ENCODE assay signal across 9 cellular contexts in the genomic region with DNA sequence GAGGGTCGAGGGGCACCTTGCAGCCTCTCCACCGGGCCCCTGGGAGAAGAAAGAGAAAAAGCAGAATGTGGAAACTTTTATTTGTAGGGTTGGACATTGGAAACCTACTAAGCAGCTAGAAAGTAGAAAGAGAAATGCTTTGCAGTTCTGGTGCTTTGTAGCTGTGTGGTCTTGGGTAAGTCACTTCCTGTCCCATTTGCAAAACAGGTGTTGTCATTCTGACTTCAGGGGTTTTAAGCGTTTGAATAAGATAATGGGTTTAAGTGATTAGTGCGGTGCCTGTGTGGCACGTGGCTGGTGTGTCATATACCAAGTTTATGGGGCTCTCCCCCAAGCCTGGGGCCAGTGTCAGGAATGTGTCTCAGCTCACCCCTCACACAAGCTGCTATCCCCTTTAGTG. TPM values are rescaled to one million over a fixed set of nuclear protein-coding genes. Genes with fewer than 3 reads are reported as not detected.
DNase-seq lines count a peak whose midpoint lies in the region; ATAC-seq, FAIRE-seq and TF ChIP-seq lines count a peak whose summit lies in the region.
"Had no signal": no experiment of that assay in that cellular context is flagged by ENCODE, and none has a peak within 500 bp of the region (broad histone marks: within the 10 kb centered on the region; RNA-seq: fewer than 3 reads in every experiment).

No MANE protein-coding gene starts in this region.

- TF ChIP-seq POLR2A in heart left ventricle (IDR thresholded peaks at IDR 0.05) (no peak), K562 (conservative IDR thresholded peaks at IDR 0.05) (no peak)

- no peak overlapping the region for H3K9ac ChIP-seq in K562 (ENCODE audit: insufficient read depth in 1 of 2, low read depth in 2 of 2, low read length in 2 of 2)
- no peak overlapping the region for H3K9ac ChIP-seq in SK-N-SH
- H3K9ac ChIP-seq: BLaER1 treated with 17β-estradiol and CSF1 and Interleukin-3, amounts not matched to agents 10 nM and 100 nM had no signal

- H3K9me3 ChIP-seq in heart left ventricle: no peaks in the 10 kb centered on the region
- H3K9me3 ChIP-seq in K562 (replicated peaks; ENCODE audit: control insufficient read depth, insufficient read depth, low read depth, low read length): no peaks in the 10 kb centered on the region
- H3K9me3 ChIP-seq in SK-N-SH: no peaks in the 10 kb centered on the region

- ATAC-seq in heart left ventricle (no peak), left cardiac atrium (no peak), HG03196 (IDR thresholded peaks at IDR 0.05; ENCODE audit: unreplicated experiment) (peak; percentile 50), K562 (no peak)
- ATAC-seq in stimulated activated naive CD8-positive, alpha-beta T cell treated with anti-CD3 and anti-CD28 coated beads, Interleukin-15, Interleukin-2, amounts not matched to agents 100 U/mL and 50 U/mL, for 24 hours: peak; percentile 74

- no peak for TF ChIP-seq EP300 in K562 (IDR thresholded peaks at IDR 0.05; ENCODE audit: low read length)
- no peak for TF ChIP-seq EP300 in SK-N-SH (IDR thresholded peaks at IDR 0.05; ENCODE audit: borderline replicate concordance in 1 of 2, low read depth in 1 of 2, low read length in 1 of 2)

- TF ChIP-seq RAD21 in K562 (CRISPR knock-in tag; conservative IDR thresholded peaks at IDR 0.05 in 1 of 2, IDR thresholded peaks at IDR 0.05 in 1 of 2) (no peak), SK-N-SH (IDR thresholded peaks at IDR 0.05; ENCODE audit: low read length) (no peak)

- BruUV-seq in K562 (replicated peaks; lab: Mats Ljungman, UMichigan): no TSS peak

- H3K4me2 ChIP-seq in K562 (ENCODE audit: insufficient read depth, low read length): no peak overlapping the region
- H3K4me2 ChIP-seq in SK-N-SH: no peak overlapping the region

- H3K4me1 ChIP-seq in heart left ventricle: peaks cover 0 to 41% (median 26%) of the 10 kb centered on the region in 12 donors
- peaks cover 0 to 20% of the 10 kb centered on the region in 2 experiments; a peak in 2 of 5 replicates for H3K4me1 ChIP-seq in K562 (replicated peaks in 1 of 2; ENCODE audit: control insufficient read depth in 2 of 2, insufficient read depth in 2 of 2, low read length in 2 of 2)
- peaks cover 11 to 12% of the 10 kb centered on the region in 2 experiments; a peak in 2 of 4 replicates for H3K4me1 ChIP-seq in SK-N-SH (ENCODE audit: control insufficient read depth in 1 of 2, insufficient read depth in 2 of 2, low read depth in 1 of 2, low read length in 1 of 2)

- H3K27me3 ChIP-seq in heart left ventricle (peaks cover 26 to 64% (median 55%) of the 10 kb centered on the region in 9 donors), K562 (ENCODE audit: control insufficient read depth in 2 of 2, insufficient read depth in 2 of 2, low read length in 2 of 2) (peaks cover 38 to 90% of the 10 kb centered on the region in 2 experiments; a peak in 4 of 5 replicates), SK-N-SH (ENCODE audit: insufficient read depth) (peaks cover 28% of the 10 kb centered on the region)

- intact Hi-C loops in heart left ventricle (cut with DNase I): no loop called here
- intact Hi-C loops in left cardiac atrium (cut with DNase I): no loop called here
- intact Hi-C loops in K562 (cut with micrococcal nuclease): no loop called here

- no peak for FAIRE-seq in K562 (lab: Jason Lieb, UNC)

- WGBS in heart left ventricle, 4 donors: 23 to 53% (median 37%) methylated on average over 5 of the region's 5 CpGs
- WGBS in K562 (ENCODE audit: insufficient coverage, low coverage, missing lambda C conversion rate): 1% methylated on average over 5 of the region's 5 CpGs
- 51% methylated on average over 5 of the region's 5 CpGs for WGBS in SK-N-SH (ENCODE audit: low lambda C conversion rate)

- H3K9me2 ChIP-seq in SK-N-SH: no peaks in the 10 kb centered on the region

- no peak for TF ChIP-seq CTCF in heart left ventricle (IDR thresholded peaks at IDR 0.05)
- no peak for TF ChIP-seq CTCF in K562 (IDR thresholded peaks at IDR 0.05 in 2 of 3, conservative IDR thresholded peaks at IDR 0.05 in 1 of 3; ENCODE audit: insufficient read depth in 2 of 3, low read depth in 1 of 3, low read length in 3 of 3)
- TF ChIP-seq CTCF in SK-N-SH (IDR thresholded peaks at IDR 0.05): no peak

- H3K27ac ChIP-seq in heart left ventricle: peak overlapping the region in 7 of 12 donors; percentile 6 to 68 (median 46)
- H3K27ac ChIP-seq in K562 (ENCODE audit: extremely low read depth, low read depth, low read length): no peak overlapping the region
- H3K27ac ChIP-seq in SK-N-SH (ENCODE audit: low read depth in 2 of 2, low read length in 1 of 2): no peak overlapping the region
- H3K27ac ChIP-seq: BLaER1 treated with 17β-estradiol and CSF1 and Interleukin-3, amounts not matched to agents 10 nM and 100 nM had no signal

- H4K20me1 ChIP-seq in K562 (replicated peaks; ENCODE audit: control insufficient read depth, insufficient read depth, low read length) (no peaks in the 10 kb centered on the region; the same call in 1 of the 2 replicates), SK-N-SH (ENCODE audit: insufficient read depth) (no peaks in the 10 kb centered on the region)

- no peaks in the 10 kb centered on the region for H3K79me2 ChIP-seq in K562 (ENCODE audit: control insufficient read depth, insufficient read depth, low read length)
- H3K79me2 ChIP-seq in SK-N-SH (ENCODE audit: insufficient read depth): no peaks in the 10 kb centered on the region

- H3F3A ChIP-seq in SK-N-SH (replicated peaks; ENCODE audit: insufficient read depth): no peaks in the 10 kb centered on the region

- H3K9me1 ChIP-seq in K562 (ENCODE audit: control insufficient read depth, insufficient read depth, low read length): no peaks in the 10 kb centered on the region

- DNase-seq in heart left ventricle: no peak
- no peak for DNase-seq in left cardiac atrium
- no peak for DNase-seq in K562 (ENCODE audit: extremely low read depth in 1 of 4, low spot score in 3 of 4)
- DNase-seq in stimulated activated naive CD8-positive, alpha-beta T cell treated with anti-CD3 and anti-CD28 coated beads, Interleukin-15, Interleukin-2, amounts not matched to agents 100 U/mL and 50 U/mL, for 24 hours: no peak
- DNase-seq in germinal center (ENCODE audit: low spot score): no peak
- no peak for DNase-seq in SK-N-SH
- DNase-seq in stimulated activated CD4-positive, alpha-beta T cell treated with anti-CD3 and anti-CD28 coated beads, Interleukin-2, amount 100 ng/mL, for 24 hours: no peak

- H2AFZ ChIP-seq in K562 (ENCODE audit: low read depth, low read length) (no peak overlapping the region), SK-N-SH (ENCODE audit: low read depth) (no peak overlapping the region)

- CTCF ChIA-PET in K562 (lab: Yijun Ruan, JAX; ENCODE audit: low intra/inter-chr PET ratio): no interaction called here
- CTCF ChIA-PET in SK-N-SH (lab: Yijun Ruan, JAX): interaction anchor here (1.3 to 3.9 kb wide), 5 partner anchors 9 to 270 kb away, joined by 4 to 32 read pairs (median 6); no protein-coding TSS in a partner anchor

- H3K36me3 ChIP-seq in heart left ventricle: no peaks in the 10 kb centered on the region
- H3K36me3 ChIP-seq in K562 (ENCODE audit: control insufficient read depth, insufficient read depth, low read length): no peaks in the 10 kb centered on the region
- no peaks in the 10 kb centered on the region for H3K36me3 ChIP-seq in SK-N-SH (replicated peaks in 1 of 2; ENCODE audit: control insufficient read depth in 1 of 2, insufficient read depth in 2 of 2, low read length in 1 of 2)
- H3K36me3 ChIP-seq: BLaER1 treated with 17β-estradiol and CSF1 and Interleukin-3, amounts not matched to agents 10 nM and 100 nM had no signal

- H3K4me3 ChIP-seq in heart left ventricle: peak overlapping the region in 11 of 12 donors; percentile 19 to 65 (median 55)
- H3K4me3 ChIP-seq in K562: no peak overlapping the region
- no peak overlapping the region for H3K4me3 ChIP-seq in SK-N-SH (ENCODE audit: low read depth in 2 of 2, low read length in 1 of 2)
- H3K4me3 ChIP-seq: BLaER1 treated with 17β-estradiol and CSF1 and Interleukin-3, amounts not matched to agents 10 nM and 100 nM had no signal

- in situ Hi-C loops in K562 (cut with MboI): no loop called here

- POLR2A ChIA-PET in K562 (lab: Yijun Ruan, JAX): interaction anchor here (1.1 to 1.3 kb wide), 2 partner anchors 10 to 12 kb away, joined by 3 to 4 read pairs; no protein-coding TSS in a partner anchor
- POLR2A ChIA-PET in SK-N-SH (lab: Yijun Ruan, JAX): no interaction called here

TF ChIP-seq in K562, 482 proteins besides CTCF, POLR2A, EP300 and RAD21 (continues in another document):
- TF ChIP-seq CBFA2T2 (conservative IDR thresholded peaks at IDR 0.05) (no peak), HNRNPLL (IDR thresholded peaks at IDR 0.05; ENCODE audit: low read depth, low read length, poor library complexity, severe bottlenecking) (no peak), SMAD2 (IDR thresholded peaks at IDR 0.05; ENCODE audit: low read depth, low read length) (no peak)

TF ChIP-seq in SK-N-SH, 30 proteins besides CTCF, POLR2A, EP300 and RAD21 (continues in another document):
- TF ChIP-seq MXI1 (IDR thresholded peaks at IDR 0.05; ENCODE audit: low read depth, low read length) (no peak), GABPA (IDR thresholded peaks at IDR 0.05; ENCODE audit: low read depth) (no peak)

RNA-seq across cellular contexts. Expression of gene CA4, which starts 1.6 kb away (rescaled TPM):
- total RNA-seq in heart left ventricle (10 to 100 TPM; 12.4 to 20.4 (median 17.1) TPM), left cardiac atrium (10 to 100 TPM in 1 of 2 donors, 1 to 10 TPM in 1; 3.1 to 10.8 TPM), K562 (2014; rRNA removed) (not detected in 2 replicates), K562 (2014; rRNA removed; fragmentation: Illumina TruSeq; extraction: Trizol) (not detected in 2 replicates), K562 (2015; rRNA removed; fragmentation: Illumina TruSeq; extraction: Trizol) (not detected in 2 replicates), K562 (2021) (0.13 and 0.18 TPM in 2 replicates)
- polyA plus RNA-seq in heart left ventricle (10 to 100 TPM; 21.0 to 54.0 TPM), K562 (2011; rRNA removed) (0.13 TPM in 1 of 2 replicates, not detected in the other), K562 (2014; fragmentation: Illumina TruSeq; extraction: Trizol) (not detected in 2 replicates), K562 (2014; fragmentation: Nextera tagmentation; extraction: Ambion mirVana) (not detected), K562 (2014; rRNA removed) (not detected in 2 replicates), SK-N-SH (2012; rRNA removed) (0.15 and 0.21 TPM in 2 replicates)
- not detected in 2 replicates for total RNA-seq in K562 (2011; cell fraction: chromatin; rRNA removed; ENCODE audit: low replicate concordance)
- not detected in 2 replicates for total RNA-seq in K562 (2011; cell fraction: nucleolus; rRNA removed)
- total RNA-seq in K562 (2011; cell fraction: nucleoplasm; rRNA removed): not detected in 2 replicates
- polyA plus RNA-seq in K562 (2011; cell fraction: cytosol; rRNA removed): not detected in 2 replicates
- polyA plus RNA-seq in K562 (2011; cell fraction: nucleus; rRNA removed): 0.24 TPM in 1 of 2 replicates, not detected in the other
- not detected in 2 replicates for polyA plus RNA-seq in K562 (2012)
- polyA minus RNA-seq in K562 (2011; rRNA and poly(A)+ RNA removed): not detected in 2 replicates
- not detected in 2 replicates for polyA minus RNA-seq in K562 (2011; cell fraction: cytosol; rRNA and poly(A)+ RNA removed)
- not detected in 2 replicates for polyA minus RNA-seq in K562 (2011; cell fraction: nucleus; rRNA and poly(A)+ RNA removed)
- 0.04 and 0.10 TPM in 2 replicates for polyA plus RNA-seq in SK-N-SH (2012; cell fraction: cytosol; rRNA removed)
- polyA plus RNA-seq in SK-N-SH (2012; cell fraction: nucleus; rRNA removed): 0.12 and 0.31 TPM in 2 replicates

Comparison
In these comparisons a context has a peak if more than half of its experiments do, and no peak if none do; other contexts are left out.
1. ATAC-seq: peak in HG03196 (single experiment) and stimulated activated naive CD8-positive, alpha-beta T cell treated with anti-CD3 and anti-CD28 coated beads, Interleukin-15, Interleukin-2, amounts not matched to agents 100 U/mL and 50 U/mL, for 24 hours (single experiment); none in heart left ventricle (0 of 4), left cardiac atrium (0 of 2) and K562 (single experiment).
2. H3K27ac ChIP-seq: peak in heart left ventricle (7 of 12); none in K562 (single experiment) and SK-N-SH (0 of 2).
3. H3K4me3 ChIP-seq: peak in heart left ventricle (11 of 12); none in K562 (single experiment) and SK-N-SH (0 of 2).